11 cellular contexts compared by ENCODE assay signal in genomic region chr2:191018663-191019119, GRCh38. TPM values are rescaled to one million over a fixed set of nuclear protein-coding genes. Genes with fewer than 3 reads are reported as not detected.
A peak's percentile ranks its signal among the peaks of the same experiment; 100 is the strongest.
DNase-seq lines count a peak whose midpoint lies in the region; ATAC-seq, FAIRE-seq and TF ChIP-seq lines count a peak whose summit lies in the region.
"Had no signal": no experiment of that assay in that cellular context is flagged by ENCODE, and none has a peak within 500 bp of the region (broad histone marks: within the 10 kb centered on the region; RNA-seq: fewer than 3 reads in every experiment).

No MANE protein-coding gene starts in this region.

- peaks cover 5% of the 10 kb centered on the region for H3K4me1 Mint-ChIP-seq in central memory CD8-positive, alpha-beta T cell
- H3K4me1 Mint-ChIP-seq in GM23338, result no peaks in the 10 kb centered on the region
- H3K4me1 Mint-ChIP-seq: nephron progenitor cell had no signal

- H3K9me3 ChIP-seq in A549 (no peaks in the 10 kb centered on the region), IMR-90 (ENCODE audit: control insufficient read depth, insufficient read depth, low read length) (no peaks in the 10 kb centered on the region)
- H3K9me3 ChIP-seq: BLaER1 had no signal

- peak overlapping the region; percentile 33 to 61; a peak in 5 of 6 replicates for H3K27ac ChIP-seq in A549
- H3K27ac ChIP-seq in IMR-90 (ENCODE audit: insufficient read depth, low read length), result no peak overlapping the region
- H3K27ac ChIP-seq in GM23338 (ENCODE audit: low read depth), result no peak overlapping the region
- H3K27ac ChIP-seq: BLaER1, epithelial cell of prostate had no signal

- H2BK15ac ChIP-seq in IMR-90 (ENCODE audit: low read depth, low read length), result peak overlapping the region; percentile 12; the same call in 1 of the 3 replicates

- WGBS in A549 (ENCODE audit: missing lambda C conversion rate), result 70% methylated on average over 3 of the region's 3 CpGs
- 83% methylated on average over 1 of the region's 3 CpGs; no CpG with 5 or more reads in 1 of the 2 experiments for WGBS in IMR-90 (ENCODE audit: extremely low coverage in 2 of 2, insufficient read length in 1 of 2), 2 experiments

- peaks cover 6 to 32% of the 10 kb centered on the region in 2 experiments for H3K79me1 ChIP-seq in IMR-90 (ENCODE audit: low read depth in 1 of 2, low read length in 2 of 2)

- no peak for TF ChIP-seq RAD21 in A549 (conservative IDR thresholded peaks at IDR 0.05 in 1 of 2, IDR thresholded peaks at IDR 0.05 in 1 of 2)
- TF ChIP-seq RAD21 in IMR-90 (IDR thresholded peaks at IDR 0.05; ENCODE audit: low read length), result no peak

- POLR2A ChIA-PET in A549 (lab: Yijun Ruan, JAX) (no interaction called here), IMR-90 (lab: Charles Lee; ENCODE audit: unreplicated experiment) (no interaction called here)

- TF ChIP-seq POLR2A in A549 (IDR thresholded peaks at IDR 0.05; ENCODE audit: low read length) (no peak), GM18526 (IDR thresholded peaks at IDR 0.05; ENCODE audit: extremely low read depth, insufficient read length) (peak; percentile 20), IMR-90 (IDR thresholded peaks at IDR 0.05; ENCODE audit: low read depth, low read length) (no peak)

- ATAC-seq in A549 (no peak), IMR-90 (ENCODE audit: low read depth) (no peak), GM21576 (IDR thresholded peaks at IDR 0.05; ENCODE audit: unreplicated experiment) (no peak), GM23338 (no peak)
- ATAC-seq in central memory CD8-positive, alpha-beta T cell (replicated peaks; ENCODE audit: extremely low read depth, poor library complexity, severe bottlenecking), result no peak

- no peaks in the 10 kb centered on the region for H3K36me3 Mint-ChIP-seq in central memory CD8-positive, alpha-beta T cell (ENCODE audit: insufficient read depth)
- H3K36me3 Mint-ChIP-seq in GM23338 (ENCODE audit: low read depth), result no peaks in the 10 kb centered on the region

- no peak overlapping the region for H3K14ac ChIP-seq in IMR-90 (replicated peaks; ENCODE audit: low read depth, low read length)

- H2AK5ac ChIP-seq in IMR-90 (ENCODE audit: low read depth, low read length), result no peak overlapping the region

- H3K9me2 ChIP-seq in GM23338 (ENCODE audit: insufficient read depth), result no peaks in the 10 kb centered on the region; the same call in 1 of the 2 replicates

- H3K36me3 ChIP-seq in IMR-90 (ENCODE audit: control insufficient read depth, insufficient read depth, low read length), result no peaks in the 10 kb centered on the region
- no peaks in the 10 kb centered on the region for H3K36me3 ChIP-seq in GM23338 (ENCODE audit: insufficient read depth)
- H3K36me3 ChIP-seq: BLaER1 had no signal

- peak overlapping the region; percentile 64 for H3K4me3 Mint-ChIP-seq in central memory CD8-positive, alpha-beta T cell
- no peak overlapping the region for H3K4me3 Mint-ChIP-seq in GM23338
- H3K4me3 Mint-ChIP-seq: nephron progenitor cell had no signal

- CTCF ChIA-PET in A549 (lab: Yijun Ruan, JAX) (interaction anchor here (1.0 kb wide), 1 partner anchor 34 kb away, joined by 3 read pairs; no protein-coding TSS in a partner anchor), IMR-90 (lab: Yijun Ruan, JAX) (no interaction called here)

- peaks cover 40% of the 10 kb centered on the region for H3K4me1 ChIP-seq in A549
- H3K4me1 ChIP-seq in IMR-90 (ENCODE audit: control insufficient read depth, insufficient read depth, low read length), result peaks cover 18% of the 10 kb centered on the region
- peaks cover 11% of the 10 kb centered on the region for H3K4me1 ChIP-seq in GM23338 (ENCODE audit: insufficient read depth)

- no peak overlapping the region for H4K5ac ChIP-seq in IMR-90 (ENCODE audit: low read depth, low read length)

- no peak overlapping the region for H4K8ac ChIP-seq in IMR-90 (ENCODE audit: low read depth in 2 of 2, low read length in 2 of 2)

- intact Hi-C loops in IMR-90 (cut with micrococcal nuclease), result no loop called here

- H3K4ac ChIP-seq in IMR-90 (ENCODE audit: low read depth, low read length), result no peak overlapping the region

- no peak overlapping the region for H3K56ac ChIP-seq in IMR-90 (ENCODE audit: extremely low read depth, insufficient read depth, low read length)

- H3K9me3 Mint-ChIP-seq in central memory CD8-positive, alpha-beta T cell, result no peaks in the 10 kb centered on the region
- H3K9me3 Mint-ChIP-seq in GM23338, result no peaks in the 10 kb centered on the region

- H3K27ac Mint-ChIP-seq in central memory CD8-positive, alpha-beta T cell (ENCODE audit: low read depth), result peak overlapping the region; percentile 6
- no peak overlapping the region for H3K27ac Mint-ChIP-seq in GM23338
- H3K27ac Mint-ChIP-seq: nephron progenitor cell had no signal

- H4K20me1 ChIP-seq in IMR-90 (ENCODE audit: insufficient read depth, low read length), result no peaks in the 10 kb centered on the region
- H4K20me1 ChIP-seq in GM23338 (replicated peaks; ENCODE audit: insufficient read depth), result no peaks in the 10 kb centered on the region
- H4K20me1 ChIP-seq: BLaER1 had no signal

- H3K18ac ChIP-seq in IMR-90 (ENCODE audit: low read depth, low read length), result no peak overlapping the region

- H2BK120ac ChIP-seq in IMR-90 (ENCODE audit: low read depth, low read length), result peak overlapping the region; percentile 49; the same call in 1 of the 2 replicates

- TF ChIP-seq EP300 in A549 (IDR thresholded peaks at IDR 0.05), result no peak

- H3K4me2 ChIP-seq in A549, result peak overlapping the region; percentile 20; the same call in 2 of the 3 replicates
- H3K4me2 ChIP-seq in IMR-90 (ENCODE audit: low read depth, low read length), result no peak overlapping the region
- H3K4me2 ChIP-seq in GM23338, result no peak overlapping the region
- H3K4me2 ChIP-seq: BLaER1 had no signal

- BruUV-seq in IMR-90 (replicated peaks; lab: Mats Ljungman, UMichigan), result no TSS peak

- no peak overlapping the region for H3K4me3 ChIP-seq in A549
- H3K4me3 ChIP-seq in IMR-90 (ENCODE audit: insufficient read depth, low read depth, low read length), result no peak overlapping the region
- no peak overlapping the region for H3K4me3 ChIP-seq in GM23338
- H3K4me3 ChIP-seq: BLaER1 had no signal

- DNase-seq in A549 (ENCODE audit: low read depth in 1 of 2, low spot score in 1 of 2) (no peak), IMR-90 (no peak), EL (no peak), NCI-H2227 (lab: John Stamatoyannopoulos, UW; ENCODE audit: unreplicated experiment) (no peak), GM23338 (ENCODE audit: low spot score) (no peak)
- no peak for DNase-seq in central memory CD8-positive, alpha-beta T cell (ENCODE audit: low spot score in 2 of 2)
- DNase-seq: nephron progenitor cell had no signal

- no peak overlapping the region for H2BK5ac ChIP-seq in IMR-90 (ENCODE audit: low read depth, low read length, poor library complexity, severe bottlenecking)

- in situ Hi-C loops in IMR-90 (cut with MboI; ENCODE audit: low sequenced_read_pairs), result no loop called here

- H3F3A ChIP-seq in GM23338 (replicated peaks; ENCODE audit: low read depth), result 0 out of 2 replicates have a peak, but pooled peaks cover 10% of the 10 kb centered on the region

- H2AK9ac ChIP-seq in IMR-90 (replicated peaks; ENCODE audit: low read depth, low read length, poor library complexity), result no peak overlapping the region

- no peaks in the 10 kb centered on the region for H3K27me3 Mint-ChIP-seq in central memory CD8-positive, alpha-beta T cell
- H3K27me3 Mint-ChIP-seq in GM23338 (ENCODE audit: insufficient read depth, low read depth, poor library complexity), result peaks cover 2% of the 10 kb centered on the region

- H4K91ac ChIP-seq in IMR-90 (ENCODE audit: insufficient read depth, low read depth, low read length), result no peak overlapping the region

- TF ChIP-seq CTCF in A549 (IDR thresholded peaks at IDR 0.05), result no peak
- TF ChIP-seq CTCF in IMR-90 (conservative IDR thresholded peaks at IDR 0.05; ENCODE audit: low read depth, low read length), result no peak
- TF ChIP-seq CTCF in GM23338 (conservative IDR thresholded peaks at IDR 0.05; ENCODE audit: low read depth in 2 of 2), result no peak

- H3K79me2 ChIP-seq in GM23338 (replicated peaks; ENCODE audit: insufficient read depth), result no peaks in the 10 kb centered on the region

- H3K9ac ChIP-seq in IMR-90 (ENCODE audit: low read depth, low read length), result no peak overlapping the region
- H3K9ac ChIP-seq: BLaER1 had no signal

- H3K27me3 ChIP-seq in IMR-90 (ENCODE audit: control insufficient read depth, insufficient read depth, low read length), result no peaks in the 10 kb centered on the region
- peaks cover 34% of the 10 kb centered on the region for H3K27me3 ChIP-seq in GM23338 (ENCODE audit: insufficient read depth)
- H3K27me3 ChIP-seq: BLaER1 had no signal

- no peak for FAIRE-seq in A549 (lab: Jason Lieb, UNC)

- no peak overlapping the region for H2BK20ac ChIP-seq in IMR-90 (ENCODE audit: low read depth, low read length)

- H2AFZ ChIP-seq in IMR-90 (replicated peaks; ENCODE audit: low read length, poor library complexity), result peak overlapping the region; percentile 55
- H2AFZ ChIP-seq in GM23338, result no peak overlapping the region

- dilution Hi-C loops in IMR-90 (cut with HindIII; ENCODE audit: low sequenced_read_pairs, unreplicated experiment), result no loop called here

- peaks cover 17% of the 10 kb centered on the region for H3K9me1 ChIP-seq in IMR-90 (ENCODE audit: insufficient read depth, low read length)

- H3K23ac ChIP-seq in IMR-90 (ENCODE audit: low read depth, low read length), result no peak overlapping the region

TF ChIP-seq in A549, 52 proteins besides CTCF, POLR2A, EP300 and RAD21 (continues in another document):
- no peak for TF ChIP-seq CBX2 (IDR thresholded peaks at IDR 0.05; ENCODE audit: borderline replicate concordance, low read depth)

TF ChIP-seq in IMR-90, 13 proteins besides CTCF, POLR2A, EP300 and RAD21 (continues in another document):
- TF ChIP-seq NFE2L2 (IDR thresholded peaks at IDR 0.05; ENCODE audit: low read depth, low read length), result no peak
- no peak for TF ChIP-seq SMC3 (IDR thresholded peaks at IDR 0.05; ENCODE audit: low read depth, low read length)
- no peak for TF ChIP-seq RFX5 (IDR thresholded peaks at IDR 0.05; ENCODE audit: low read depth, low read length)

RNA-seq across cellular contexts. Expression of gene STAT1, which starts 4.7 kb away (rescaled TPM):
- polyA plus RNA-seq in A549 (2011; rRNA removed) (167 and 182 TPM in 2 replicates), A549 (2017; fragmentation: RNase III; extraction: RNeasy Plus Mini Kit Qiagen cat#74134 plus additional on column Dnase treatment) (104 to 107 TPM (median 105 TPM) in 3 replicates), IMR-90 (2012; rRNA removed) (42.6 and 43.2 TPM in 2 replicates), GM23338 (2016; fragmentation: Nextera tagmentation; extraction: Ambion mirVana) (15.1 and 16.3 TPM in 2 replicates)
- polyA plus RNA-seq in A549 (2012; cell fraction: cytosol; rRNA removed), result 48.3 and 55.8 TPM in 2 replicates
- 55.1 and 61.8 TPM in 2 replicates for polyA plus RNA-seq in A549 (2012; cell fraction: nucleus; rRNA removed)
- polyA minus RNA-seq in A549 (2011; rRNA and poly(A)+ RNA removed), result 169 and 178 TPM in 2 replicates
- 67.9 and 80.3 TPM in 2 replicates for total RNA-seq in IMR-90 (2012; rRNA removed)
- polyA plus RNA-seq in IMR-90 (2012; cell fraction: cytosol; rRNA removed), result 17.3 and 19.3 TPM in 2 replicates
- polyA plus RNA-seq in IMR-90 (2012; cell fraction: nucleus; rRNA removed; ENCODE audit: low replicate concordance), result 17.0 and 40.3 TPM in 2 replicates
- 43.2 and 47.4 TPM in 2 replicates for total RNA-seq in GM23338 (2014; rRNA removed; shearing (Covaris generic))

Comparison
In these comparisons a context has a peak if more than half of its experiments do, and no peak if none do; other contexts are left out.
1. H3K27ac ChIP-seq: peak in A549 (2 of 2); none in IMR-90 (single experiment) and GM23338 (single experiment).